Comparison of ENCODE assay signal across 8 cellular contexts in the genomic region with DNA sequence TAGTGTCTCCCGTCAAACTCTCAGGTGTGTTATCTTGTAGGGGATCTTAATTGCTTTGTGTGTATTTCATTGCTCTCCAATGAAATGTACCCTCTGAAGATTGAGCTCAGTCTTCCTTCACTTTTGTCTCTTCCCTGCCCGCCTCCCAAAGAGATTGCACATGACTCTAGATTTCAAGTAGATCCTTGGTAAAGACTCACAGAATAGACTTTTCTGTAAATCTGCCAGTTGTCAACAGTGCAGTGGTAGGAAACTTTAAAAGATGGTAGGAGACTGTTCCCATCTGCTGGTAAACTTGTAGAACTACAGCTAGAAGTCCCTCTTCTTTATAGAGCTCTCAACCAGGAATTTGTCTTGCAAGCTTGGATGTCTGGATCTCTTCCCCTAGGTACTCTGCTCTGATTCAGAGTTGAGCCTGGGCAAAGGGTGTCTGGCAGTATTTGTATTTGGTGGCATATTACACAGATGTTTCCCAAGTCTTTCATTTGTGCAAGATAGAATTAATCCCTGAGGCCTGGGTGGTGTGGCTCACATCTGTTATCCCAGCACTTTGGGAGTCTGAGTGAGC. TPM values are rescaled to one million over a fixed set of nuclear protein-coding genes. Genes with fewer than 3 reads are reported as not detected.
DNase-seq lines count a peak whose midpoint lies in the region; ATAC-seq and TF ChIP-seq lines count a peak whose summit lies in the region.
"Had no signal": no experiment of that assay in that cellular context is flagged by ENCODE, and none has a peak within 500 bp of the region (broad histone marks: within the 10 kb centered on the region; RNA-seq: fewer than 3 reads in every experiment).

No MANE protein-coding gene starts in this region.

- H3K4me2 ChIP-seq in OCI-LY7 (ENCODE audit: low read length), result 0 out of 2 replicates have a peak overlapping the region, but pooled peaks have one; percentile 5

- POLR2A ChIA-PET in OCI-LY7 (lab: Charles Lee), result interaction anchor here (0.6 to 1.4 kb wide), 7 partner anchors 18 to 156 kb away, joined by 3 to 7 read pairs (median 3); no protein-coding TSS in a partner anchor

- no peaks in the 10 kb centered on the region for H3K9me2 ChIP-seq in OCI-LY7 (ENCODE audit: insufficient read depth, low read length)

- intact Hi-C loops in OCI-LY7 (cut with micrococcal nuclease; ENCODE audit: unreplicated experiment), result loop anchor here (10.0 kb wide), 2 partner anchors 188 to 688 kb away; partner anchors contain the start of gene RCC1L
- intact Hi-C loops in lower lobe of right lung (cut with DNase I), result no loop called here

- H4K20me1 ChIP-seq in OCI-LY7 (ENCODE audit: insufficient read depth, low read length), result no peaks in the 10 kb centered on the region

- peak; percentile 29 for DNase-seq in GDM1 (lab: John Stamatoyannopoulos, UW)
- DNase-seq in HuH-7.5 (ENCODE audit: low spot score), result peak; percentile 63
- peak; percentile 84 for DNase-seq in OCI-LY7 (ENCODE audit: low spot score)
- no peak for DNase-seq in coronary artery (ENCODE audit: low spot score)
- DNase-seq in lower lobe of right lung, result no peak

- no peaks in the 10 kb centered on the region for H3K36me3 ChIP-seq in OCI-LY7 (ENCODE audit: insufficient read depth, low read length)
- H3K36me3 ChIP-seq in lower lobe of right lung, result no peaks in the 10 kb centered on the region

- peak; percentile 92 for TF ChIP-seq CTCF in OCI-LY7 (conservative IDR thresholded peaks at IDR 0.05; ENCODE audit: low read length)
- TF ChIP-seq CTCF in coronary artery (IDR thresholded peaks at IDR 0.05), result peak; percentile 71
- peak; percentile 72 for TF ChIP-seq CTCF in lower lobe of right lung (IDR thresholded peaks at IDR 0.05)

- peak overlapping the region; percentile 54; the same call in 1 of the 2 replicates for H2AFZ ChIP-seq in OCI-LY7 (ENCODE audit: low read length)

- CTCF ChIA-PET in OCI-LY7 (lab: Charles Lee; ENCODE audit: unreplicated experiment), result interaction anchor here (0.5 to 0.9 kb wide), 7 partner anchors 34 to 147 kb away, joined by 3 to 4 read pairs (median 3); no protein-coding TSS in a partner anchor

- ATAC-seq in lower lobe of right lung (peak; percentile 90 to 92), GM21825 (IDR thresholded peaks at IDR 0.05; ENCODE audit: unreplicated experiment) (no peak), GM19324 (IDR thresholded peaks at IDR 0.05; ENCODE audit: low FRiP score, unreplicated experiment) (no peak)

- no TSS peak for BruUV-seq in OCI-LY7 (replicated peaks; lab: Mats Ljungman, UMichigan)

- peaks cover 9% of the 10 kb centered on the region for H3K4me1 ChIP-seq in OCI-LY7 (ENCODE audit: insufficient read depth, low read length, poor library complexity, severe bottlenecking)
- H3K4me1 ChIP-seq in lower lobe of right lung, result peaks cover 5% of the 10 kb centered on the region

- H3K79me2 ChIP-seq in OCI-LY7 (ENCODE audit: insufficient read depth, low read depth, low read length), result no peaks in the 10 kb centered on the region

- H3K9me3 ChIP-seq in OCI-LY7 (ENCODE audit: low read length) (no peaks in the 10 kb centered on the region), lower lobe of right lung (no peaks in the 10 kb centered on the region)

- H3K4me3 ChIP-seq in OCI-LY7 (ENCODE audit: low read depth, low read length, poor library complexity, severe bottlenecking) (no peak overlapping the region), coronary artery (no peak overlapping the region), lower lobe of right lung (no peak overlapping the region)

- no peaks in the 10 kb centered on the region for H3K27me3 ChIP-seq in lower lobe of right lung (ENCODE audit: low read depth)

- H3K27ac ChIP-seq in OCI-LY7 (ENCODE audit: low read depth, low read length, poor library complexity, severe bottlenecking), result peak overlapping the region; percentile 35
- H3K27ac ChIP-seq in coronary artery, result no peak overlapping the region
- H3K27ac ChIP-seq in lower lobe of right lung, result no peak overlapping the region

RNA-seq across cellular contexts. Expression of gene CCL26, which starts 9.6 kb away (rescaled TPM):
- total RNA-seq in OCI-LY7 (2014; rRNA removed; shearing (Covaris generic)), result not detected in 2 replicates
- total RNA-seq in OCI-LY7 (2022) (not detected in 2 replicates), lower lobe of right lung (not detected)
- total RNA-seq: activated CD8-positive, alpha-beta memory T cell treated with anti-CD3 and anti-CD28 coated beads for 36 hours had no signal

RNA-seq across cellular contexts. Expression of gene HIP1, which starts 23.7 kb away (rescaled TPM):
- 15.0 and 15.8 TPM in 2 replicates for total RNA-seq in OCI-LY7 (2014; rRNA removed; shearing (Covaris generic))
- 27.8 and 30.5 TPM in 2 replicates for total RNA-seq in OCI-LY7 (2022)
- 51.5 TPM for total RNA-seq in lower lobe of right lung

RNA-seq across cellular contexts. Expression of gene CCL24, which starts 51.2 kb away (rescaled TPM):
- total RNA-seq in OCI-LY7 (2014; rRNA removed; shearing (Covaris generic)), result not detected in 2 replicates
- total RNA-seq in OCI-LY7 (2022) (not detected in 2 replicates), lower lobe of right lung (4.1 TPM)
- total RNA-seq: activated CD8-positive, alpha-beta memory T cell treated with anti-CD3 and anti-CD28 coated beads for 36 hours had no signal

Comparison
In these comparisons a context has a peak if more than half of its experiments do, and no peak if none do; other contexts are left out.
1. DNase-seq: peak in GDM1 (single experiment), HuH-7.5 (single experiment) and OCI-LY7 (single experiment); none in coronary artery (single experiment) and lower lobe of right lung (single experiment).
2. ATAC-seq: peak in lower lobe of right lung (2 of 2); none in GM21825 (single experiment) and GM19324 (single experiment).
3. Peak in every context shown above with its lines, with median percentiles within 50 percentile points of each other: CTCF ChIP-seq.